Comparison of ENCODE assay signal across 8 cellular contexts in the genomic region with DNA sequence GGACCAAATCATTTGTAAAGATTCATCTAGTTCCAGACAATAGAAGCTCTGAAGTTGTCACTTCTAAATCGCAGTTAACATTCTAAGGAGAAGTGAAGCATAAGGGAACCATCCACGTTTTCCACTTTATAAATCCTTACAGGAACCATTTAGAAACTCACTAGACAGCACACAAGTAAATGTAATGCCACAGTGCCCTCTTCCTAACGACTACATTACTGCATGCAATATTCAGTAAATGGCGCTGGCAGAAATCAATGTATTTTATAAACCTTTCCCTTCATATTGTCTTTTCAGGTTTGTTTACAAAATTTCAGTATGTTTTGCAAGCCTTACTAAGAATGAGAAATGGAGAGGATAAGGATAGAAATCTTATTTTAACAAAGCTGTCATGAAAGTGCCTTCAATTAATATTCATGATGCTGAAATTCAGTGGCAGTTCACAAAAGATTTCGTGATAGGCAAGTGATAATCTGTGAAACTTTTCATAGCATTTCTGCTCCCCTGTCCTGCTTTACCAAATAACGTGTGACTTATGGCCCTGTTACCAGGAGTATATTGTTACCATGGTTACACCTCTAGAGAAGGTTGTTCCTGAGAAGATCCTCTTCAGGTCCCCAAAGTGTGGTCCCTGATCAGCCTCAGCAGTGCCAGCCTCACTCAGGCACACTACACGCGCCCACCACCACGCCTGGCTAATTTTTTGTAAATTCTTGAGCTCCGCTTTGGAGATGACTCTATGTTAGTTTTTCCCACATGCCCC. TPM values are rescaled to one million over a fixed set of nuclear protein-coding genes. Genes with fewer than 3 reads are reported as not detected.
A peak's percentile ranks its signal among the peaks of the same experiment; 100 is the strongest.
DNase-seq lines count a peak whose midpoint lies in the region; ATAC-seq and TF ChIP-seq lines count a peak whose summit lies in the region.

No MANE protein-coding gene starts in this region.

- no peaks in the 10 kb centered on the region for H3K36me3 Mint-ChIP-seq in activated naive CD8-positive, alpha-beta T cell treated with anti-CD3 and anti-CD28 coated beads, Interleukin-2, amount 10 ng/mL, durations not matched to agents 7 days and 5 days

- DNase-seq in A673 (ENCODE audit: low spot score) (peak; percentile 70), GM12865 (ENCODE audit: low read depth) (peak; percentile 65), NCI-H446 treated with DMSO at 0.1 percent for 48 hours (lab: John Stamatoyannopoulos, UW) (peak; percentile 9), left ventricle myocardium inferior (no peak), spleen (no peak), NCI-H1436 (lab: John Stamatoyannopoulos, UW) (no peak)
- no peak for DNase-seq in activated naive CD8-positive, alpha-beta T cell treated with anti-CD3 and anti-CD28 coated beads, Interleukin-2, amount 10 ng/mL, durations not matched to agents 7 days and 5 days

- BruUV-seq in A673 (replicated peaks; lab: Mats Ljungman, UMichigan), result no TSS peak

- peaks cover 6% of the 10 kb centered on the region for H3K4me1 Mint-ChIP-seq in activated naive CD8-positive, alpha-beta T cell treated with anti-CD3 and anti-CD28 coated beads, Interleukin-2, amount 10 ng/mL, durations not matched to agents 7 days and 5 days

- H3K27me3 Mint-ChIP-seq in activated naive CD8-positive, alpha-beta T cell treated with anti-CD3 and anti-CD28 coated beads, Interleukin-2, amount 10 ng/mL, durations not matched to agents 7 days and 5 days, result no peaks in the 10 kb centered on the region

- no peak for TF ChIP-seq POLR2A in spleen (IDR thresholded peaks at IDR 0.05)

- no peak overlapping the region for H3K4me3 ChIP-seq in A673 (ENCODE audit: low read depth, low read length, poor library complexity, severe bottlenecking)
- H3K4me3 ChIP-seq in GM12865 (ENCODE audit: low read depth, low read length), result no peak overlapping the region
- H3K4me3 ChIP-seq in left ventricle myocardium inferior, result no peak overlapping the region
- no peak overlapping the region for H3K4me3 ChIP-seq in spleen

- 48 to 55% (median 52%) methylated on average over 10 of the region's 10 CpGs for WGBS in spleen, 5 donors

- H3K36me3 ChIP-seq in A673 (ENCODE audit: insufficient read depth, low read length, poor library complexity, severe bottlenecking), result no peaks in the 10 kb centered on the region
- no peaks in the 10 kb centered on the region for H3K36me3 ChIP-seq in left ventricle myocardium inferior
- H3K36me3 ChIP-seq in spleen, result peaks cover 0 to 58% (median 0%) of the 10 kb centered on the region in 6 donors

- POLR2A ChIA-PET in A673 (lab: Charles Lee; ENCODE audit: low non-redundant PET), result no interaction called here
- POLR2A ChIA-PET in activated naive CD8-positive, alpha-beta T cell treated with anti-CD3 and anti-CD28 coated beads, Interleukin-2, amount 10 ng/mL, durations not matched to agents 7 days and 5 days (lab: Charles Lee), result interaction anchor here (2.2 kb wide), 1 partner anchor 55 kb away, joined by 11 read pairs; a partner anchor contains a TSS

- intact Hi-C loops in A673 (cut with micrococcal nuclease; ENCODE audit: unreplicated experiment), result loop anchor here (1.0 to 10.0 kb wide), 4 partner anchors 63 to 501 kb away; no protein-coding TSS in a partner anchor
- intact Hi-C loops in left ventricle myocardium inferior (cut with micrococcal nuclease), result loop anchor here (10.0 kb wide), 1 partner anchor 1054 kb away; no protein-coding TSS in a partner anchor
- intact Hi-C loops in spleen (cut with DNase I; ENCODE audit: low total_unique reads), result loop anchor here (5.0 kb wide), 1 partner anchor 61 kb away; no protein-coding TSS in a partner anchor

- H3K9me3 Mint-ChIP-seq in activated naive CD8-positive, alpha-beta T cell treated with anti-CD3 and anti-CD28 coated beads, Interleukin-2, amount 10 ng/mL, durations not matched to agents 7 days and 5 days, result no peaks in the 10 kb centered on the region

- ATAC-seq in HG02981 (IDR thresholded peaks at IDR 0.05; ENCODE audit: unreplicated experiment), result peak; percentile 40
- peak; percentile 23 for ATAC-seq in activated naive CD8-positive, alpha-beta T cell treated with anti-CD3 and anti-CD28 coated beads, Interleukin-2, amount 10 ng/mL, durations not matched to agents 7 days and 5 days (ENCODE audit: low read depth)

- H3K4me1 ChIP-seq in A673 (ENCODE audit: insufficient read depth, low read length, poor library complexity, severe bottlenecking) (no peaks in the 10 kb centered on the region), left ventricle myocardium inferior (peaks cover 15% of the 10 kb centered on the region), spleen (peaks cover 10 to 75% (median 39%) of the 10 kb centered on the region in 6 donors)

- no peaks in the 10 kb centered on the region for H3K9me3 ChIP-seq in A673 (ENCODE audit: low read depth, low read length, poor library complexity, severe bottlenecking)
- H3K9me3 ChIP-seq in left ventricle myocardium inferior (replicated peaks), result no peaks in the 10 kb centered on the region
- no peaks in the 10 kb centered on the region for H3K9me3 ChIP-seq in spleen

- no peaks in the 10 kb centered on the region for H3K27me3 ChIP-seq in A673 (replicated peaks; ENCODE audit: insufficient read depth, low read depth, low read length, poor library complexity)
- H3K27me3 ChIP-seq in left ventricle myocardium inferior (ENCODE audit: low read depth), result no peaks in the 10 kb centered on the region
- no peaks in the 10 kb centered on the region for H3K27me3 ChIP-seq in spleen (replicated peaks in 1 of 7)

- H3K27ac ChIP-seq in A673 (ENCODE audit: low read depth, low read length, poor library complexity, severe bottlenecking) (no peak overlapping the region), left ventricle myocardium inferior (replicated peaks) (no peak overlapping the region), spleen (no peak overlapping the region)

- no peak overlapping the region for H3K4me3 Mint-ChIP-seq in activated naive CD8-positive, alpha-beta T cell treated with anti-CD3 and anti-CD28 coated beads, Interleukin-2, amount 10 ng/mL, durations not matched to agents 7 days and 5 days

- peak; percentile 83 for TF ChIP-seq CTCF in A673 (conservative IDR thresholded peaks at IDR 0.05; ENCODE audit: low read depth, low read length)
- TF ChIP-seq CTCF in GM12865 (IDR thresholded peaks at IDR 0.05; ENCODE audit: insufficient read depth, low read depth, low read length, missing control alignments), result peak; percentile 52
- TF ChIP-seq CTCF in left ventricle myocardium inferior (IDR thresholded peaks at IDR 0.05; ENCODE audit: borderline replicate concordance), result peak; percentile 73
- peak; percentile 30 to 74 (median 64) for TF ChIP-seq CTCF in spleen (IDR thresholded peaks at IDR 0.05 in 8 of 11, conservative IDR thresholded peaks at IDR 0.05 in 3 of 11)

- CTCF ChIA-PET in A673 (lab: Charles Lee), result interaction anchor here (0.5 kb wide), 1 partner anchor 1198 kb away, joined by 8 read pairs; no protein-coding TSS in a partner anchor

- H3K27ac Mint-ChIP-seq in activated naive CD8-positive, alpha-beta T cell treated with anti-CD3 and anti-CD28 coated beads, Interleukin-2, amount 10 ng/mL, durations not matched to agents 7 days and 5 days, result no peak overlapping the region

RNA-seq across cellular contexts. Expression of a gene that starts 54.2 kb away (rescaled TPM):
- total RNA-seq in A673 (2021), result 83.5 and 84.8 TPM in 2 replicates
- total RNA-seq in activated naive CD8-positive, alpha-beta T cell treated with anti-CD3 and anti-CD28 coated beads, Interleukin-2, amount 10 ng/mL, durations not matched to agents 7 days and 5 days, result 10 to 100 TPM; 27.3 to 29.5 TPM
- 7.1 TPM for total RNA-seq in left ventricle myocardium inferior
- total RNA-seq in spleen, result 10 to 100 TPM; 25.8 to 39.0 (median 33.9) TPM
- polyA plus RNA-seq in spleen, result 10 to 100 TPM; 15.6 to 22.5 (median 19.4) TPM

Comparison
In these comparisons a context has a peak if more than half of its experiments do, and no peak if none do; other contexts are left out.
1. DNase-seq: peak in A673 (single experiment), GM12865 (single experiment) and NCI-H446 treated with DMSO at 0.1 percent for 48 hours (single experiment); none in activated naive CD8-positive, alpha-beta T cell treated with anti-CD3 and anti-CD28 coated beads, Interleukin-2, amount 10 ng/mL, durations not matched to agents 7 days and 5 days (single experiment), left ventricle myocardium inferior (single experiment), spleen (single experiment) and NCI-H1436 (single experiment).
2. Peak in every context shown above with its lines, with median percentiles within 50 percentile points of each other: CTCF ChIP-seq.